10 cellular contexts compared by ENCODE assay signal in genomic region chr2:9378433-9379371, GRCh38. TPM values are rescaled to one million over a fixed set of nuclear protein-coding genes. Genes with fewer than 3 reads are reported as not detected.
A peak's percentile ranks its signal among the peaks of the same experiment; 100 is the strongest.
DNase-seq lines count a peak whose midpoint lies in the region; ATAC-seq, FAIRE-seq and TF ChIP-seq lines count a peak whose summit lies in the region.
"Had no signal": no experiment of that assay in that cellular context is flagged by ENCODE, and none has a peak within 500 bp of the region (broad histone marks: within the 10 kb centered on the region; RNA-seq: fewer than 3 reads in every experiment).

No MANE protein-coding gene starts in this region.

- FAIRE-seq in pancreas (lab: Jason Lieb, UNC) (no peak), GM12892 (lab: Jason Lieb, UNC) (no peak)
- FAIRE-seq: TTC549 had no signal

- H3K27me3 Mint-ChIP-seq in T-helper 2 cell treated with Interferon-gamma antibody and Interleukin-4, amounts not matched to agents 5 μg/mL and 100 μg/mL, for 36 hours (ENCODE audit: low read depth), result no peaks in the 10 kb centered on the region

- H3K36me3 ChIP-seq in pancreas, result no peaks in the 10 kb centered on the region

- CTCF ChIA-PET in RWPE1 (lab: Yijun Ruan, JAX) (interaction anchor here (0.6 kb wide), 2 partner anchors 163 to 619 kb away, joined by 3 to 5 read pairs; no protein-coding TSS in a partner anchor), HEK293T (lab: Yijun Ruan, JAX) (no interaction called here)

- TF ChIP-seq CTCF in RWPE1 (conservative IDR thresholded peaks at IDR 0.05; ENCODE audit: low read depth), result no peak
- no peak for TF ChIP-seq CTCF in pancreas (IDR thresholded peaks at IDR 0.05)

- no peak overlapping the region for H3K4me3 ChIP-seq in pancreas

- ATAC-seq in pancreas, result peak in 3 of 4 donors; percentile 45 to 67 (median 52)
- ATAC-seq in HG03175 (IDR thresholded peaks at IDR 0.05; ENCODE audit: unreplicated experiment), result no peak

- H3K9me3 ChIP-seq in pancreas, result no peaks in the 10 kb centered on the region

- H3K36me3 Mint-ChIP-seq in T-helper 2 cell treated with Interferon-gamma antibody and Interleukin-4, amounts not matched to agents 5 μg/mL and 100 μg/mL, for 36 hours (ENCODE audit: low read depth), result no peaks in the 10 kb centered on the region

- POLR2A ChIA-PET in RWPE1 (lab: Yijun Ruan, JAX; ENCODE audit: low non-redundant PET) (no interaction called here), HEK293T (lab: Yijun Ruan, JAX) (no interaction called here)

- H3K4me1 Mint-ChIP-seq in T-helper 2 cell treated with Interferon-gamma antibody and Interleukin-4, amounts not matched to agents 5 μg/mL and 100 μg/mL, for 36 hours (ENCODE audit: low read depth), result no peaks in the 10 kb centered on the region

- H3K27ac ChIP-seq in RWPE1 (peak overlapping the region; percentile 75), pancreas (no peak overlapping the region)

- no peak overlapping the region for H3K27ac Mint-ChIP-seq in T-helper 2 cell treated with Interferon-gamma antibody and Interleukin-4, amounts not matched to agents 5 μg/mL and 100 μg/mL, for 36 hours

- no peak for TF ChIP-seq POLR2A in GM12892 (IDR thresholded peaks at IDR 0.05; ENCODE audit: low read depth, low read length)

- no peak overlapping the region for H3K4me3 Mint-ChIP-seq in T-helper 2 cell treated with Interferon-gamma antibody and Interleukin-4, amounts not matched to agents 5 μg/mL and 100 μg/mL, for 36 hours

- intact Hi-C loops in pancreas (cut with DNase I), result no loop called here

- peak; percentile 83 for DNase-seq in Daoy (ENCODE audit: low read depth)
- DNase-seq in RWPE1 (ENCODE audit: low spot score), result peak; percentile 64
- peak; percentile 66 for DNase-seq in fibroblast of gingiva (ENCODE audit: low read depth)
- peak in 2 of 6 donors; percentile 17 to 21 for DNase-seq in pancreas
- DNase-seq in HEK293T (ENCODE audit: extremely low spot score), result no peak
- no peak for DNase-seq in T-helper 2 cell treated with Interferon-gamma antibody and Interleukin-4, amounts not matched to agents 5 μg/mL and 100 μg/mL, for 36 hours (ENCODE audit: low spot score)
- no peak for DNase-seq in GM12892 (ENCODE audit: insufficient read length)
- DNase-seq: erythroblast had no signal

- H3K27me3 ChIP-seq in pancreas, result no peaks in the 10 kb centered on the region

- no peaks in the 10 kb centered on the region for H3K4me1 ChIP-seq in pancreas

- no peaks in the 10 kb centered on the region for H3K9me3 Mint-ChIP-seq in T-helper 2 cell treated with Interferon-gamma antibody and Interleukin-4, amounts not matched to agents 5 μg/mL and 100 μg/mL, for 36 hours

- 90 to 91% methylated on average over 30 of the region's 30 CpGs for WGBS in pancreas, 2 donors

TF ChIP-seq in HEK293T, 16 proteins besides CTCF, POLR2A, EP300 and RAD21:
- TF ChIP-seq TARDBP (IDR thresholded peaks at IDR 0.05), result no peak
- TF ChIP-seq FOXM1 (IDR thresholded peaks at IDR 0.05; ENCODE audit: borderline replicate concordance), result no peak
- TF ChIP-seq ARNT (IDR thresholded peaks at IDR 0.05), result no peak
- TF ChIP-seq PKNOX1 (IDR thresholded peaks at IDR 0.05), result no peak
- TF ChIP-seq NFRKB (IDR thresholded peaks at IDR 0.05), result no peak
- no peak for TF ChIP-seq ELF4 (IDR thresholded peaks at IDR 0.05)
- no peak for TF ChIP-seq L3MBTL2 (conservative IDR thresholded peaks at IDR 0.05)
- no peak for TF ChIP-seq BHLHE40 (IDR thresholded peaks at IDR 0.05; ENCODE audit: borderline replicate concordance)
- TF ChIP-seq ZNF384 (IDR thresholded peaks at IDR 0.05), result no peak
- no peak for TF ChIP-seq LEF1 (IDR thresholded peaks at IDR 0.05; ENCODE audit: borderline replicate concordance)
- no peak for TF ChIP-seq CTBP1 (IDR thresholded peaks at IDR 0.05; ENCODE audit: borderline replicate concordance)
- no peak for TF ChIP-seq HDGF (IDR thresholded peaks at IDR 0.05; ENCODE audit: borderline replicate concordance)
- TF ChIP-seq SUZ12 (IDR thresholded peaks at IDR 0.05), result no peak
- no peak for TF ChIP-seq FOXA1 (IDR thresholded peaks at IDR 0.05)

RNA-seq across cellular contexts. Expression of gene ITGB1BP1, which starts 44.6 kb away (rescaled TPM):
- 34.5 and 44.4 TPM in 2 replicates for total RNA-seq in Daoy (2014; rRNA removed; shearing (Covaris generic))
- 10 to 100 TPM; 10.8 to 30.6 (median 18.9) TPM for total RNA-seq in pancreas
- 10 to 100 TPM; 27.2 to 55.4 TPM for polyA plus RNA-seq in pancreas
- 103 TPM for polyA plus RNA-seq in GM12892 (2012; ENCODE audit: missing spikeins)

RNA-seq across cellular contexts. Expression of gene CPSF3, which starts 44.8 kb away (rescaled TPM):
- total RNA-seq in Daoy (2014; rRNA removed; shearing (Covaris generic)), result 95.6 and 164 TPM in 2 replicates
- 10 to 100 TPM in 4 of 6 donors, 1 to 10 TPM in 2; 7.0 to 13.2 (median 11.6) TPM for total RNA-seq in pancreas
- 10 to 100 TPM in 1 of 2 donors, 1 to 10 TPM in 1; 5.7 to 10.6 TPM for polyA plus RNA-seq in pancreas
- 56.4 TPM for polyA plus RNA-seq in GM12892 (2012; ENCODE audit: missing spikeins)

Comparison
In these comparisons a context has a peak if more than half of its experiments do, and no peak if none do; other contexts are left out.
1. DNase-seq: peak in Daoy (single experiment), RWPE1 (single experiment) and fibroblast of gingiva (single experiment); none in HEK293T (single experiment), T-helper 2 cell treated with Interferon-gamma antibody and Interleukin-4, amounts not matched to agents 5 μg/mL and 100 μg/mL, for 36 hours (single experiment) and GM12892 (single experiment).